Comparison of ENCODE assay signal across 11 cellular contexts in genomic region chr9:133657120-133657661, GRCh38. TPM values are rescaled to one million over a fixed set of nuclear protein-coding genes. Genes with fewer than 3 reads are reported as not detected.
DNase-seq lines count a peak whose midpoint lies in the region; ATAC-seq and TF ChIP-seq lines count a peak whose summit lies in the region.
"Had no signal": no experiment of that assay in that cellular context is flagged by ENCODE, and none has a peak within 500 bp of the region (broad histone marks: within the 10 kb centered on the region; RNA-seq: fewer than 3 reads in every experiment).

No MANE protein-coding gene starts in this region.

- H3K4me1 ChIP-seq in CD8-positive, alpha-beta T cell (ENCODE audit: insufficient read depth, low read length): peaks cover 23% of the 10 kb centered on the region
- peaks cover 3% of the 10 kb centered on the region for H3K4me1 ChIP-seq in HEK293 (ENCODE audit: control insufficient read depth, insufficient read depth, low read length)

- H3K9me3 Mint-ChIP-seq in CD8-positive, alpha-beta T cell: no peaks in the 10 kb centered on the region
- no peaks in the 10 kb centered on the region for H3K9me3 Mint-ChIP-seq in activated T-helper 2 cell treated with anti-CD3 and anti-CD28 coated beads, Interferon-gamma antibody, Interleukin-2, Interleukin-4, amounts not matched to agents 10 μg/mL and 5 μg/mL and 100 μg/mL, durations not matched to agents 14 hours and 24 hours and 36 hours
- no peaks in the 10 kb centered on the region for H3K9me3 Mint-ChIP-seq in activated CD4-positive, alpha-beta memory T cell treated with anti-CD3 and anti-CD28 coated beads for 36 hours
- H3K9me3 Mint-ChIP-seq: stimulated activated naive CD8-positive, alpha-beta T cell treated with anti-CD3 and anti-CD28 coated beads, Interleukin-15, Interleukin-2, amounts not matched to agents 100 ng/mL and 50 ng/mL, for 24 hours had no signal

- H3K27ac Mint-ChIP-seq in CD8-positive, alpha-beta T cell: peak overlapping the region; percentile 82
- no peak overlapping the region for H3K27ac Mint-ChIP-seq in activated T-helper 2 cell treated with anti-CD3 and anti-CD28 coated beads, Interferon-gamma antibody, Interleukin-2, Interleukin-4, amounts not matched to agents 10 μg/mL and 5 μg/mL and 100 μg/mL, durations not matched to agents 14 hours and 24 hours and 36 hours
- H3K27ac Mint-ChIP-seq in activated CD4-positive, alpha-beta memory T cell treated with anti-CD3 and anti-CD28 coated beads for 36 hours: no peak overlapping the region
- H3K27ac Mint-ChIP-seq: stimulated activated naive CD8-positive, alpha-beta T cell treated with anti-CD3 and anti-CD28 coated beads, Interleukin-15, Interleukin-2, amounts not matched to agents 100 ng/mL and 50 ng/mL, for 24 hours had no signal

- peak; percentile 18 for ATAC-seq in CD8-positive, alpha-beta T cell
- ATAC-seq in GM19023 (IDR thresholded peaks at IDR 0.05; ENCODE audit: unreplicated experiment): no peak
- ATAC-seq: gastrocnemius medialis had no signal

- H3K27me3 Mint-ChIP-seq in CD8-positive, alpha-beta T cell (ENCODE audit: low read depth): peaks cover 50% of the 10 kb centered on the region
- peaks cover 45% of the 10 kb centered on the region for H3K27me3 Mint-ChIP-seq in activated T-helper 2 cell treated with anti-CD3 and anti-CD28 coated beads, Interferon-gamma antibody, Interleukin-2, Interleukin-4, amounts not matched to agents 10 μg/mL and 5 μg/mL and 100 μg/mL, durations not matched to agents 14 hours and 24 hours and 36 hours (ENCODE audit: low read depth)
- H3K27me3 Mint-ChIP-seq in activated CD4-positive, alpha-beta memory T cell treated with anti-CD3 and anti-CD28 coated beads for 36 hours: peaks cover 54% of the 10 kb centered on the region

- TF ChIP-seq CTCF in CD8-positive, alpha-beta T cell (IDR thresholded peaks at IDR 0.05): no peak
- TF ChIP-seq CTCF in HEK293 (tag by site-specific recombination; IDR thresholded peaks at IDR 0.05) (no peak), fibroblast of the aortic adventitia (IDR thresholded peaks at IDR 0.05; ENCODE audit: insufficient read depth, low read length) (no peak)

- peaks cover 9% of the 10 kb centered on the region for H3K27me3 ChIP-seq in CD8-positive, alpha-beta T cell (ENCODE audit: insufficient read depth, low read length)

- no peak for DNase-seq in CD8-positive, alpha-beta T cell
- peak; percentile 77 for DNase-seq in NCI-H510A (lab: John Stamatoyannopoulos, UW)
- peak; percentile 21 for DNase-seq in fibroblast of the aortic adventitia (ENCODE audit: low read depth)
- DNase-seq in activated T-helper 2 cell treated with anti-CD3 and anti-CD28 coated beads, Interferon-gamma antibody, Interleukin-2, Interleukin-4, amounts not matched to agents 10 μg/mL and 5 μg/mL and 100 μg/mL, durations not matched to agents 14 hours and 24 hours and 36 hours (ENCODE audit: low spot score): no peak
- no peak for DNase-seq in activated CD4-positive, alpha-beta memory T cell treated with anti-CD3 and anti-CD28 coated beads for 36 hours
- DNase-seq in retina: no peak
- DNase-seq: gastrocnemius medialis had no signal

- intact Hi-C loops in CD8-positive, alpha-beta T cell (cut with DNase I, micrococcal nuclease): loop anchor here (2.0 kb wide), 2 partner anchors 20 to 70 kb away; no protein-coding TSS in a partner anchor
- intact Hi-C loops in activated T-helper 2 cell treated with anti-CD3 and anti-CD28 coated beads, Interferon-gamma antibody, Interleukin-2, Interleukin-4, amounts not matched to agents 10 μg/mL and 5 μg/mL and 100 μg/mL, durations not matched to agents 14 hours and 24 hours and 36 hours (cut with micrococcal nuclease): no loop called here
- intact Hi-C loops in activated CD4-positive, alpha-beta memory T cell treated with anti-CD3 and anti-CD28 coated beads for 36 hours (cut with micrococcal nuclease): loop anchor here (5.0 kb wide), 1 partner anchor 45 kb away; no protein-coding TSS in a partner anchor

- H3K4me3 Mint-ChIP-seq in CD8-positive, alpha-beta T cell: peak overlapping the region; percentile 57
- H3K4me3 Mint-ChIP-seq in activated T-helper 2 cell treated with anti-CD3 and anti-CD28 coated beads, Interferon-gamma antibody, Interleukin-2, Interleukin-4, amounts not matched to agents 10 μg/mL and 5 μg/mL and 100 μg/mL, durations not matched to agents 14 hours and 24 hours and 36 hours (ENCODE audit: low read depth): no peak overlapping the region
- no peak overlapping the region for H3K4me3 Mint-ChIP-seq in activated CD4-positive, alpha-beta memory T cell treated with anti-CD3 and anti-CD28 coated beads for 36 hours
- H3K4me3 Mint-ChIP-seq: stimulated activated naive CD8-positive, alpha-beta T cell treated with anti-CD3 and anti-CD28 coated beads, Interleukin-15, Interleukin-2, amounts not matched to agents 100 ng/mL and 50 ng/mL, for 24 hours had no signal

- no peaks in the 10 kb centered on the region for H3K36me3 ChIP-seq in CD8-positive, alpha-beta T cell (ENCODE audit: insufficient read depth, low read length)
- H3K36me3 ChIP-seq in HEK293 (ENCODE audit: control insufficient read depth in 2 of 2, insufficient read depth in 1 of 2, low read length in 2 of 2): no peaks in the 10 kb centered on the region
- H3K36me3 ChIP-seq: gastrocnemius medialis had no signal

- POLR2A ChIA-PET in CD8-positive, alpha-beta T cell (lab: Charles Lee): interaction anchor here (1.3 to 1.5 kb wide), 2 partner anchors 26 to 56 kb away, joined by 4 to 6 read pairs; no protein-coding TSS in a partner anchor
- POLR2A ChIA-PET in HEK293 (lab: Yijun Ruan, JAX): no interaction called here
- POLR2A ChIA-PET in activated CD4-positive, alpha-beta memory T cell treated with anti-CD3 and anti-CD28 coated beads for 36 hours (lab: Charles Lee): no interaction called here

- H3K27ac ChIP-seq in CD8-positive, alpha-beta T cell (ENCODE audit: low read depth, low read length): no peak overlapping the region
- H3K27ac ChIP-seq in HEK293 (ENCODE audit: extremely low read depth, low read depth, low read length): no peak overlapping the region
- H3K27ac ChIP-seq: gastrocnemius medialis had no signal

- H3K9me3 ChIP-seq in CD8-positive, alpha-beta T cell (ENCODE audit: low read length): no peaks in the 10 kb centered on the region
- no peaks in the 10 kb centered on the region for H3K9me3 ChIP-seq in HEK293 (ENCODE audit: control insufficient read depth, insufficient read depth, low read depth, low read length)
- H3K9me3 ChIP-seq: gastrocnemius medialis had no signal

- H3K4me3 ChIP-seq in CD8-positive, alpha-beta T cell (ENCODE audit: low read depth, low read length): no peak overlapping the region
- H3K4me3 ChIP-seq in HEK293 (ENCODE audit: low read depth, low read length): no peak overlapping the region
- no peak overlapping the region for H3K4me3 ChIP-seq in fibroblast of the aortic adventitia (ENCODE audit: low read depth, low read length)
- H3K4me3 ChIP-seq: gastrocnemius medialis had no signal

- no peaks in the 10 kb centered on the region for H3K36me3 Mint-ChIP-seq in CD8-positive, alpha-beta T cell
- H3K36me3 Mint-ChIP-seq in activated T-helper 2 cell treated with anti-CD3 and anti-CD28 coated beads, Interferon-gamma antibody, Interleukin-2, Interleukin-4, amounts not matched to agents 10 μg/mL and 5 μg/mL and 100 μg/mL, durations not matched to agents 14 hours and 24 hours and 36 hours (ENCODE audit: low read depth): no peaks in the 10 kb centered on the region
- H3K36me3 Mint-ChIP-seq in activated CD4-positive, alpha-beta memory T cell treated with anti-CD3 and anti-CD28 coated beads for 36 hours: no peaks in the 10 kb centered on the region

- H3K4me1 Mint-ChIP-seq in CD8-positive, alpha-beta T cell (ENCODE audit: low read depth): peaks cover 43% of the 10 kb centered on the region
- H3K4me1 Mint-ChIP-seq in activated T-helper 2 cell treated with anti-CD3 and anti-CD28 coated beads, Interferon-gamma antibody, Interleukin-2, Interleukin-4, amounts not matched to agents 10 μg/mL and 5 μg/mL and 100 μg/mL, durations not matched to agents 14 hours and 24 hours and 36 hours (ENCODE audit: low read depth): peaks cover 2% of the 10 kb centered on the region
- H3K4me1 Mint-ChIP-seq in activated CD4-positive, alpha-beta memory T cell treated with anti-CD3 and anti-CD28 coated beads for 36 hours (ENCODE audit: low read depth): peaks cover 26% of the 10 kb centered on the region

- CTCF ChIA-PET in CD8-positive, alpha-beta T cell (lab: Charles Lee): interaction anchor here (1.0 to 4.7 kb wide), 7 partner anchors 17 to 85 kb away, joined by 4 to 40 read pairs (median 5); no protein-coding TSS in a partner anchor
- CTCF ChIA-PET in HEK293 (lab: Yijun Ruan, JAX): interaction anchor here (0.6 to 0.9 kb wide), 2 partner anchors 23 to 123 kb away, joined by 3 read pairs; no protein-coding TSS in a partner anchor
- CTCF ChIA-PET in activated CD4-positive, alpha-beta memory T cell treated with anti-CD3 and anti-CD28 coated beads for 36 hours (lab: Charles Lee): interaction anchor here (1.1 kb wide), 1 partner anchor 58 kb away, joined by 3 read pairs; no protein-coding TSS in a partner anchor

TF ChIP-seq in HEK293, 187 proteins besides CTCF, POLR2A, EP300 and RAD21 (continues in another document):
- no peak for TF ChIP-seq ZNF132 (tag by site-specific recombination; IDR thresholded peaks at IDR 0.05; ENCODE audit: borderline replicate concordance)
- no peak for TF ChIP-seq ZNF549 (tag by site-specific recombination; IDR thresholded peaks at IDR 0.05)

RNA-seq across cellular contexts. Expression of gene DBH, which starts 21.0 kb away (rescaled TPM):
- under 1 TPM; 0.39 to 0.46 TPM for total RNA-seq in CD8-positive, alpha-beta T cell
- not detected in 2 replicates for total RNA-seq in fibroblast of the aortic adventitia (ENCODE audit: low replicate concordance)
- total RNA-seq in activated T-helper 2 cell treated with anti-CD3 and anti-CD28 coated beads, Interferon-gamma antibody, Interleukin-2, Interleukin-4, amounts not matched to agents 10 μg/mL and 5 μg/mL and 100 μg/mL, durations not matched to agents 14 hours and 24 hours and 36 hours: not detected in 2 replicates
- total RNA-seq in activated CD4-positive, alpha-beta memory T cell treated with anti-CD3 and anti-CD28 coated beads for 36 hours: not detected
- total RNA-seq: gastrocnemius medialis, NCI-H460 had no signal

RNA-seq across cellular contexts. Expression of gene FAM163B, which starts 48.0 kb away (rescaled TPM):
- total RNA-seq in CD8-positive, alpha-beta T cell: not detected
- total RNA-seq in fibroblast of the aortic adventitia (ENCODE audit: low replicate concordance): not detected in 2 replicates
- total RNA-seq in activated T-helper 2 cell treated with anti-CD3 and anti-CD28 coated beads, Interferon-gamma antibody, Interleukin-2, Interleukin-4, amounts not matched to agents 10 μg/mL and 5 μg/mL and 100 μg/mL, durations not matched to agents 14 hours and 24 hours and 36 hours: not detected in 2 replicates
- total RNA-seq in activated CD4-positive, alpha-beta memory T cell treated with anti-CD3 and anti-CD28 coated beads for 36 hours: not detected
- total RNA-seq: gastrocnemius medialis, NCI-H460 had no signal

Comparison
In these comparisons a context has a peak if more than half of its experiments do, and no peak if none do; other contexts are left out.
1. DNase-seq: peak in NCI-H510A (single experiment) and fibroblast of the aortic adventitia (single experiment); none in CD8-positive, alpha-beta T cell (0 of 7), activated T-helper 2 cell treated with anti-CD3 and anti-CD28 coated beads, Interferon-gamma antibody, Interleukin-2, Interleukin-4, amounts not matched to agents 10 μg/mL and 5 μg/mL and 100 μg/mL, durations not matched to agents 14 hours and 24 hours and 36 hours (single experiment), activated CD4-positive, alpha-beta memory T cell treated with anti-CD3 and anti-CD28 coated beads for 36 hours (single experiment) and retina (single experiment).